ENCODE assay signal across 15 cellular contexts in genomic region chr6:72943699-72944098, GRCh38.
DNase-seq lines count a peak whose midpoint lies in the region; ATAC-seq and TF ChIP-seq lines count a peak whose summit lies in the region.
"Had no signal": no experiment of that assay in that cellular context is flagged by ENCODE, and none has a peak within 500 bp of the region (broad histone marks: within the 10 kb centered on the region; RNA-seq: fewer than 3 reads in every experiment).

No MANE protein-coding gene starts in this region.

- H3K4me1 ChIP-seq in psoas muscle, result peaks cover 40% of the 10 kb centered on the region
- H3K4me1 ChIP-seq: Caco-2, HAP-1 had no signal

- ATAC-seq in GM18502 (IDR thresholded peaks at IDR 0.05; ENCODE audit: poor library complexity, unreplicated experiment) (peak; percentile 53), psoas muscle (no peak), GM21526 (IDR thresholded peaks at IDR 0.05; ENCODE audit: low FRiP score, unreplicated experiment) (no peak)

- H3K27me3 ChIP-seq in psoas muscle (ENCODE audit: insufficient read depth in 3 of 3, low read length in 2 of 3), result no peaks in the 10 kb centered on the region

- H3K27ac ChIP-seq in psoas muscle, result peak overlapping the region; percentile 92
- H3K27ac ChIP-seq: C4-2B, KMS-11 had no signal

- H3K36me3 ChIP-seq in psoas muscle (ENCODE audit: insufficient read depth in 1 of 2, low read depth in 1 of 2), result no peaks in the 10 kb centered on the region
- H3K36me3 ChIP-seq: HAP-1 had no signal

- H3K9me3 ChIP-seq in psoas muscle, result no peaks in the 10 kb centered on the region
- H3K9me3 ChIP-seq: Caco-2, HAP-1 had no signal

- 89 to 94% (median 92%) methylated on average over 1 of the region's 1 CpG for WGBS in psoas muscle, 3 donors

- intact Hi-C loops in psoas muscle (cut with DNase I), result loop anchor here (5.0 to 10.0 kb wide), 3 partner anchors 76 to 321 kb away; partner anchors contain the start of gene KCNQ5 (in 2 of the 2)

- no peak for TF ChIP-seq CTCF in psoas muscle (IDR thresholded peaks at IDR 0.05)

- DNase-seq in NCI-H82 (lab: John Stamatoyannopoulos, UW), result peak; percentile 62
- no peak for DNase-seq in psoas muscle
- DNase-seq in SIG-M5 treated with dmso at 0.1 percent for 504 hours (lab: John Stamatoyannopoulos, UW; ENCODE audit: unreplicated experiment), result no peak
- no peak for DNase-seq in NCI-H2029 (lab: John Stamatoyannopoulos, UW)
- DNase-seq: AML-193; Caco-2; CD4-positive, alpha-beta T cell; DMS153; DMS79 treated with DMSO at 0.1 percent for 48 hours; GF-D8 had no signal

- H3K4me3 ChIP-seq in psoas muscle, result no peak overlapping the region
- H3K4me3 ChIP-seq: HAP-1 had no signal
